Comparison of ENCODE assay signal across 9 cellular contexts in the genomic region with DNA sequence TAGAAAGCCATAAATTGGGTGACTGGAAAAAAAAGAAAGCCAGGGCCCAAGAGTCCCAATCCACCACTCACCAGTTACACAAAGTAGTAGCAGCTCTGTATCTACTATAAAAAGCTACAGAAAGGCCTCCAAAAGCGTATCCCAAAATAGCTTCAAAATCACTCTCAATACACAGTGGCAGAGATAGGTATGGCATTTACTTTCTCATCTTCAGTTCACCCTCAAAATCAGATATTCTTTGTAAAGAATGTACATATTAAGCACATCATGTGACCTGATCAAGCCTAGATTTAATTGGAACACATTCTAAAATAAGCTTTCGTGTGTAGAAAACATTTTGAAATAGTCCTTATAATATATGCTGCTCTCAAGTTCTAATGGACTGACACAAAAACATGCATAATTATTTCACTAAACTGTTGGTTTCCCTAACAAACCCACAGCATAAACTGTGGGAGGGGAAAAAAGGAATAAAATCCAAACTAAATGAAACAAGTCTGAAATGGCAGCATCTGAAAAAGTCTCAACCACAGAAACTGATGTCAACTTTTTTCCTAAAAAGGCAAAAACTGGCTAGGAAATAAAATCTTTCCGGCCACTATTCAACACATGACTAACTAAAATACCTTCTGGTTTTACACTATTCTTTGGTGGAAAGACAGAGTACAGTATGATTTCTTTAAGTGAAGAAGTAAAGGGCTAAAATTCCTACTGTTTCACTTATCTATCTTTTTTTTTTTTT. TPM values are rescaled to one million over a fixed set of nuclear protein-coding genes. Genes with fewer than 3 reads are reported as not detected.
DNase-seq lines count a peak whose midpoint lies in the region; ATAC-seq, FAIRE-seq and TF ChIP-seq lines count a peak whose summit lies in the region.
"Had no signal": no experiment of that assay in that cellular context is flagged by ENCODE, and none has a peak within 500 bp of the region (broad histone marks: within the 10 kb centered on the region; RNA-seq: fewer than 3 reads in every experiment).

No MANE protein-coding gene starts in this region.

- TF ChIP-seq CTCF in GM10266 (IDR thresholded peaks at IDR 0.05; ENCODE audit: control insufficient read depth, insufficient read depth, low read depth, missing control alignments) (no peak), GM12878 (IDR thresholded peaks at IDR 0.05 in 2 of 3, conservative IDR thresholded peaks at IDR 0.05 in 1 of 3; ENCODE audit: control insufficient read depth in 2 of 3, extremely low read depth in 1 of 3, insufficient read depth in 1 of 3, low read depth in 3 of 3, low read length in 3 of 3) (no peak), neural crest cell (conservative IDR thresholded peaks at IDR 0.05) (no peak), foreskin fibroblast (IDR thresholded peaks at IDR 0.05; ENCODE audit: low read depth, low read length) (no peak)

- peak overlapping the region; percentile 80 for H3K27ac ChIP-seq in GM12878 (ENCODE audit: control insufficient read depth, insufficient read depth)
- H3K27ac ChIP-seq: neutrophil had no signal

- TF ChIP-seq EP300 in GM12878 (IDR thresholded peaks at IDR 0.05; ENCODE audit: borderline replicate concordance in 1 of 2, control insufficient read depth in 1 of 2, low read depth in 2 of 2, low read length in 2 of 2): no peak

- H3K4me1 Mint-ChIP-seq in neural crest cell: peaks cover 40% of the 10 kb centered on the region

- H3K27me3 Mint-ChIP-seq in neural crest cell (ENCODE audit: low read depth): no peaks in the 10 kb centered on the region

- H3K27ac Mint-ChIP-seq in neural crest cell (ENCODE audit: unreplicated experiment): peak overlapping the region; percentile 20

- POLR2A ChIA-PET in GM12878 (lab: Charles Lee): interaction anchor here (0.6 to 2.8 kb wide), 8 partner anchors 10 to 428 kb away, joined by 3 to 19 read pairs (median 4); no protein-coding TSS in a partner anchor

- H3K4me1 ChIP-seq in GM12878 (ENCODE audit: control insufficient read depth, insufficient read depth, low read length): peaks cover 49% of the 10 kb centered on the region

- H3K27me3 ChIP-seq in GM12878 (replicated peaks in 1 of 2; ENCODE audit: control insufficient read depth in 2 of 2, insufficient read depth in 2 of 2, low read length in 1 of 2): no peaks in the 10 kb centered on the region
- H3K27me3 ChIP-seq: neutrophil had no signal

- intact Hi-C loops in GM12878 (cut with micrococcal nuclease; ENCODE audit: unreplicated experiment): loop anchor here (5.0 kb wide), 1 partner anchor 629 kb away; no protein-coding TSS in a partner anchor

- H3K79me2 ChIP-seq in GM12878 (ENCODE audit: control insufficient read depth, insufficient read depth, low read length): peaks cover 90% of the 10 kb centered on the region

- no peaks in the 10 kb centered on the region for H3K9me3 Mint-ChIP-seq in neural crest cell

- H3K4me3 Mint-ChIP-seq in neural crest cell: no peak overlapping the region

- H3K9me3 ChIP-seq in GM12878 (replicated peaks; ENCODE audit: control insufficient read depth, insufficient read depth, low read length): no peaks in the 10 kb centered on the region
- H3K9me3 ChIP-seq: neutrophil had no signal

- CTCF ChIA-PET in GM12878 (lab: Yijun Ruan, JAX): interaction anchor here (0.6 to 8.8 kb wide), 17 partner anchors 10 to 686 kb away, joined by 3 to 166 read pairs (median 6); partner anchors contain the start of gene MRPL42

- peaks cover 7% of the 10 kb centered on the region for H3K36me3 Mint-ChIP-seq in neural crest cell (ENCODE audit: low read depth)

- H3K9ac ChIP-seq in GM12878 (ENCODE audit: control insufficient read depth, insufficient read depth, low read length): peak overlapping the region; percentile 46

- in situ Hi-C loops in GM12878 (cut with MboI): no loop called here

- peak overlapping the region; percentile 7; the same call in 1 of the 2 replicates for H2AFZ ChIP-seq in GM12878 (ENCODE audit: control insufficient read depth, low read depth, low read length)

- H4K20me1 ChIP-seq in GM12878 (ENCODE audit: control insufficient read depth, insufficient read depth): peaks cover 2% of the 10 kb centered on the region; the same call in 1 of the 2 replicates

- H3K36me3 ChIP-seq in GM12878 (ENCODE audit: control insufficient read depth in 2 of 2, insufficient read depth in 2 of 2, low read length in 1 of 2): 0 out of 4 replicates have a peak, but pooled peaks cover 0 to 4% of the 10 kb centered on the region in 2 experiments

- TF ChIP-seq POLR2A in GM12878 (IDR thresholded peaks at IDR 0.05; ENCODE audit: low read depth, low read length): no peak

- TF ChIP-seq RAD21 in GM12878 (IDR thresholded peaks at IDR 0.05; ENCODE audit: insufficient read depth, low read depth, low read length): no peak

- peak; percentile 30 for DNase-seq in GM10266 (ENCODE audit: extremely low spot score)
- no peak for DNase-seq in GM12878 (ENCODE audit: low read depth, low spot score)
- DNase-seq in neural crest cell (ENCODE audit: low read depth, low spot score): no peak
- DNase-seq in NOMO-1 treated with DMSO at 0.1 percent for 48 hours (lab: John Stamatoyannopoulos, UW; ENCODE audit: unreplicated experiment): no peak
- DNase-seq in foreskin fibroblast: no peak
- DNase-seq in KG1 (lab: John Stamatoyannopoulos, UW): no peak
- DNase-seq in DMS 273 treated with DMSO at 0.1 percent for 48 hours (lab: John Stamatoyannopoulos, UW): no peak

- RAD21 ChIA-PET in GM12878 (lab: Charles Lee; ENCODE audit: unreplicated experiment): interaction anchor here (0.7 to 2.8 kb wide), 15 partner anchors 11 to 631 kb away, joined by 3 to 23 read pairs (median 6); partner anchors contain the start of gene MRPL42

- ATAC-seq in HG03442 (IDR thresholded peaks at IDR 0.05; ENCODE audit: unreplicated experiment) (peak; percentile 47), GM12878 (peak; percentile 72)

- BruUV-seq in GM12878 (replicated peaks; lab: Mats Ljungman, UMichigan): no TSS peak

- FAIRE-seq in GM12878 (lab: Jason Lieb, UNC): peak; percentile 7

- 2% methylated on average over 3 of the region's 3 CpGs for WGBS in GM12878 (ENCODE audit: insufficient coverage, insufficient replicate concordance, low lambda C conversion rate, missing lambda C conversion rate)

- H3K4me3 ChIP-seq in GM12878 (peak overlapping the region; percentile 48), foreskin fibroblast (ENCODE audit: low read depth in 1 of 2, low read length in 2 of 2) (no peak overlapping the region)

- H3K4me2 ChIP-seq in GM12878 (ENCODE audit: control insufficient read depth, insufficient read depth): peak overlapping the region; percentile 83

- SMC1A ChIA-PET in GM12878 (lab: Charles Lee; ENCODE audit: uncharacterized antibody, unreplicated experiment): interaction anchor here (0.9 to 4.1 kb wide), 20 partner anchors 10 to 793 kb away, joined by 3 to 36 read pairs (median 6); no protein-coding TSS in a partner anchor

RNA-seq across cellular contexts. Expression of gene UBE2N, which starts 25.9 kb away (rescaled TPM):
- total RNA-seq in GM12878 (2013; cell fraction: nucleolus; rRNA removed): 47.0 and 47.3 TPM in 2 replicates
- total RNA-seq in GM12878 (2014; rRNA removed): 316 and 345 TPM in 2 replicates
- 301 and 306 TPM in 2 replicates for total RNA-seq in GM12878 (2014; rRNA removed; fragmentation: Illumina TruSeq; extraction: Trizol)
- 242 and 243 TPM in 2 replicates for total RNA-seq in GM12878 (2021)
- 39.6 TPM for polyA plus RNA-seq in GM12878 (2011; ENCODE audit: low read depth)
- 312 and 365 TPM in 2 replicates for polyA plus RNA-seq in GM12878 (2011; rRNA removed)
- 152 and 211 TPM in 2 replicates for polyA plus RNA-seq in GM12878 (2011; cell fraction: cytosol; rRNA removed)
- polyA plus RNA-seq in GM12878 (2011; cell fraction: nucleus; rRNA removed): 93.2 and 152 TPM in 2 replicates
- 190 and 239 TPM in 2 replicates for polyA plus RNA-seq in GM12878 (2012)
- polyA plus RNA-seq in GM12878 (2014; fragmentation: Illumina TruSeq; extraction: Trizol): 394 and 481 TPM in 2 replicates
- 100 to 1,000 TPM; 699 to 945 TPM for polyA plus RNA-seq in GM12878 (2014; fragmentation: Nextera tagmentation; extraction: Ambion mirVana)
- polyA plus RNA-seq in GM12878 (2014; rRNA removed): 492 and 503 TPM in 2 replicates
- 100 to 1,000 TPM; 522 to 545 TPM for polyA plus RNA-seq in GM12878 (2016; fragmentation: Nextera tagmentation; extraction: Ambion mirVana)
- 159 and 169 TPM in 2 replicates for polyA minus RNA-seq in GM12878 (2011; rRNA and poly(A)+ RNA removed)
- 60.4 and 74.1 TPM in 2 replicates for polyA minus RNA-seq in GM12878 (2011; cell fraction: cytosol; rRNA and poly(A)+ RNA removed)
- 11.5 and 18.6 TPM in 2 replicates for polyA minus RNA-seq in GM12878 (2011; cell fraction: nucleus; rRNA and poly(A)+ RNA removed)
- 176 and 185 TPM in 2 replicates for total RNA-seq in neural crest cell

RNA-seq across cellular contexts. Expression of gene NUDT4, which starts 38.2 kb away (rescaled TPM):
- total RNA-seq in GM12878 (2013; cell fraction: nucleolus; rRNA removed): 56.5 and 57.3 TPM in 2 replicates
- total RNA-seq in GM12878 (2014; rRNA removed): 70.4 and 77.0 TPM in 2 replicates
- 89.9 and 91.6 TPM in 2 replicates for total RNA-seq in GM12878 (2014; rRNA removed; fragmentation: Illumina TruSeq; extraction: Trizol)
- 81.1 and 82.9 TPM in 2 replicates for total RNA-seq in GM12878 (2021)
- 27.8 TPM for polyA plus RNA-seq in GM12878 (2011; ENCODE audit: low read depth)
- 61.8 and 103 TPM in 2 replicates for polyA plus RNA-seq in GM12878 (2011; rRNA removed)
- 20.3 and 24.5 TPM in 2 replicates for polyA plus RNA-seq in GM12878 (2011; cell fraction: cytosol; rRNA removed)
- polyA plus RNA-seq in GM12878 (2011; cell fraction: nucleus; rRNA removed): 9.7 and 12.0 TPM in 2 replicates
- polyA plus RNA-seq in GM12878 (2012): 60.5 and 61.5 TPM in 2 replicates
- polyA plus RNA-seq in GM12878 (2014; fragmentation: Illumina TruSeq; extraction: Trizol): 84.0 and 110 TPM in 2 replicates
- 10 to 100 TPM; 26.6 to 36.6 TPM for polyA plus RNA-seq in GM12878 (2014; fragmentation: Nextera tagmentation; extraction: Ambion mirVana)
- 53.3 and 56.8 TPM in 2 replicates for polyA plus RNA-seq in GM12878 (2014; rRNA removed)
- polyA plus RNA-seq in GM12878 (2016; fragmentation: Nextera tagmentation; extraction: Ambion mirVana): 10 to 100 TPM; 27.0 to 64.4 TPM
- polyA minus RNA-seq in GM12878 (2011; rRNA and poly(A)+ RNA removed): 27.8 and 40.1 TPM in 2 replicates
- 21.4 and 23.3 TPM in 2 replicates for polyA minus RNA-seq in GM12878 (2011; cell fraction: cytosol; rRNA and poly(A)+ RNA removed)
- polyA minus RNA-seq in GM12878 (2011; cell fraction: nucleus; rRNA and poly(A)+ RNA removed): 11.8 and 22.6 TPM in 2 replicates
- total RNA-seq in neural crest cell: 59.1 and 59.2 TPM in 2 replicates

RNA-seq across cellular contexts. Expression of gene MRPL42, which starts 51.4 kb away (rescaled TPM):
- total RNA-seq in GM12878 (2013; cell fraction: nucleolus; rRNA removed): 69.6 and 75.3 TPM in 2 replicates
- total RNA-seq in GM12878 (2014; rRNA removed) (65.1 and 84.1 TPM in 2 replicates), GM12878 (2014; rRNA removed; fragmentation: Illumina TruSeq; extraction: Trizol) (78.1 and 82.3 TPM in 2 replicates), GM12878 (2021) (77.9 and 81.0 TPM in 2 replicates), neural crest cell (117 and 121 TPM in 2 replicates)
- polyA plus RNA-seq in GM12878 (2011; ENCODE audit: low read depth): 54.8 TPM
- polyA plus RNA-seq in GM12878 (2011; rRNA removed) (132 and 211 TPM in 2 replicates), GM12878 (2014; fragmentation: Illumina TruSeq; extraction: Trizol) (120 and 147 TPM in 2 replicates), GM12878 (2014; fragmentation: Nextera tagmentation; extraction: Ambion mirVana) (100 to 1,000 TPM; 281 to 427 TPM), GM12878 (2014; rRNA removed) (55.0 and 87.6 TPM in 2 replicates), GM12878 (2016; fragmentation: Nextera tagmentation; extraction: Ambion mirVana) (100 to 1,000 TPM; 174 to 181 TPM)
- 42.2 and 80.1 TPM in 2 replicates for polyA plus RNA-seq in GM12878 (2011; cell fraction: cytosol; rRNA removed)
- 35.0 and 35.5 TPM in 2 replicates for polyA plus RNA-seq in GM12878 (2011; cell fraction: nucleus; rRNA removed)
- polyA plus RNA-seq in GM12878 (2012): 40.2 and 48.4 TPM in 2 replicates
- 43.2 and 110 TPM in 2 replicates for polyA minus RNA-seq in GM12878 (2011; rRNA and poly(A)+ RNA removed)
- 16.0 and 20.5 TPM in 2 replicates for polyA minus RNA-seq in GM12878 (2011; cell fraction: cytosol; rRNA and poly(A)+ RNA removed)
- 12.8 and 13.7 TPM in 2 replicates for polyA minus RNA-seq in GM12878 (2011; cell fraction: nucleus; rRNA and poly(A)+ RNA removed)
